ENCODE assay signal across 8 cellular contexts in the genomic region with DNA sequence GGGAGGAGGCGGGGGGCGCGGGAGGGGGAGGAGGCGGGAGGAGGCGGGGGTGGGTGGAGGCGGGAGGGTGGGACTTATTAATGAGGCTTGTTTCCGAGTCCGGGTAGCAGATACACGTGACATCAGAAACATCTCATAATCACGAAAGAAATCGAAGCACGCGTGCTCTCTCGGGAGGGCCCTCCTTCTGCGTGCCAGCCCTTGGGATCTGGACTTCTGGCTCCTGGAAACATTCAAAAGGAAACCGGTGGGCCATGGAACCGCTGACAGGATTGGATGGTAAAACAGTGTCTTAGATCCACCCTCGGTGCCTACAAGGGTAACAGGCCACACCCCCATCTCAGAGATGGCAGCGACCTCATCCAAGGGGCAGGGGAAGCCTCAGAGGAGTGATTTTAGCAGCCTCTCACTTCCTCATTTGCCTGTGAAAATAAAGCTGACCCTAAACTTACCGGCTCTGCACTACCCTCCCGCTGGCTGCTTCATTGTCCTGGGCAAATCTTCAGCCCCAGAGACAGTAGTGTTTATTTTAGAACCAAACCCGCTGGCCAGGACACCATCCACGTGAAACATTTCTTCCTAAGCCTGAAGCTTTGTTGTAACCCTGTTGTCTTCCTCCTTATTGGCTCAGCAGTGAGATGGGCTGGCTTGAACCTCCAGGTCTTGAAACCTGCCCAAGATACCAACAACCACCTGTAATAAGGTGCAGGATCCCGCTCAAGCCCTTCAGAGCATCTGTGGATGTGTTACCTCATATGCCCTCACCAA.
DNase-seq lines count a peak whose midpoint lies in the region; ATAC-seq and TF ChIP-seq lines count a peak whose summit lies in the region.

No MANE protein-coding gene starts in this region.

- no peak overlapping the region for H3K27ac ChIP-seq in AG04450 (ENCODE audit: low read depth, low read length)

- H3K27ac Mint-ChIP-seq in stimulated activated naive B cell treated with anti-CD40 and anti-IgM and Interleukin-4, amounts not matched to agents 10 μg/mL and 1 μg/mL and 100 μg/mL, for 72 hours: peak overlapping the region; percentile 93

- H3K36me3 Mint-ChIP-seq in stimulated activated naive B cell treated with anti-CD40 and anti-IgM and Interleukin-4, amounts not matched to agents 10 μg/mL and 1 μg/mL and 100 μg/mL, for 72 hours: no peaks in the 10 kb centered on the region

- no peaks in the 10 kb centered on the region for H3K9me3 Mint-ChIP-seq in stimulated activated naive B cell treated with anti-CD40 and anti-IgM and Interleukin-4, amounts not matched to agents 10 μg/mL and 1 μg/mL and 100 μg/mL, for 72 hours

- POLR2A ChIA-PET in AG04450 (lab: Yijun Ruan, JAX): no interaction called here

- peaks cover 20 to 33% of the 10 kb centered on the region in 2 donors for H3K4me1 Mint-ChIP-seq in stimulated activated naive B cell treated with anti-CD40 and anti-IgM and Interleukin-4, amounts not matched to agents 10 μg/mL and 1 μg/mL and 100 μg/mL, for 72 hours

- H3K4me3 ChIP-seq in AG04450 (ENCODE audit: low read depth, low read length): peak overlapping the region; percentile 50

- no peak for DNase-seq in AG04450 (ENCODE audit: low read depth, low spot score)
- DNase-seq in NCI-H82 (lab: John Stamatoyannopoulos, UW): peak; percentile 95
- DNase-seq in activated CD8-positive, alpha-beta memory T cell treated with anti-CD3 and anti-CD28 coated beads, Interleukin-2, amount 50 U/mL, for 4 hours: peak; percentile 49
- peak; percentile 87 to 88 for DNase-seq in erythroblast (lab: John Stamatoyannopoulos, UW)
- DNase-seq in myocyte (ENCODE audit: low read depth): peak; percentile 72
- DNase-seq in stimulated activated naive B cell treated with anti-CD40 and anti-IgM and Interleukin-4, amounts not matched to agents 10 μg/mL and 1 μg/mL and 100 μg/mL, for 72 hours: peak; percentile 79

- H3K27me3 Mint-ChIP-seq in stimulated activated naive B cell treated with anti-CD40 and anti-IgM and Interleukin-4, amounts not matched to agents 10 μg/mL and 1 μg/mL and 100 μg/mL, for 72 hours: no peaks in the 10 kb centered on the region

- H3K9me3 ChIP-seq in AG04450 (ENCODE audit: control insufficient read depth, insufficient read depth, low read length): no peaks in the 10 kb centered on the region; the same call in 1 of the 2 replicates

- CTCF ChIA-PET in AG04450 (lab: Charles Lee): no interaction called here

- no peak for TF ChIP-seq CTCF in AG04450 (IDR thresholded peaks at IDR 0.05; ENCODE audit: low read depth, low read length)

- TF ChIP-seq POLR2A in erythroblast (IDR thresholded peaks at IDR 0.05; ENCODE audit: low read length): peak; percentile 37

- H3K4me3 Mint-ChIP-seq in stimulated activated naive B cell treated with anti-CD40 and anti-IgM and Interleukin-4, amounts not matched to agents 10 μg/mL and 1 μg/mL and 100 μg/mL, for 72 hours: peak overlapping the region; percentile 87 to 88

- peaks cover 23% of the 10 kb centered on the region for H3K27me3 ChIP-seq in AG04450 (ENCODE audit: control insufficient read depth, insufficient read depth, low read length)

- peak; percentile 89 for ATAC-seq in GM18861 (IDR thresholded peaks at IDR 0.05; ENCODE audit: unreplicated experiment)
- ATAC-seq in HG03159 (IDR thresholded peaks at IDR 0.05; ENCODE audit: unreplicated experiment): peak; percentile 94
- peak; percentile 98 to 99 for ATAC-seq in stimulated activated naive B cell treated with anti-CD40 and anti-IgM and Interleukin-4, amounts not matched to agents 10 μg/mL and 1 μg/mL and 100 μg/mL, for 72 hours (replicated peaks)
